ENCODE assay signal across 1 cellular context in the genomic region with DNA sequence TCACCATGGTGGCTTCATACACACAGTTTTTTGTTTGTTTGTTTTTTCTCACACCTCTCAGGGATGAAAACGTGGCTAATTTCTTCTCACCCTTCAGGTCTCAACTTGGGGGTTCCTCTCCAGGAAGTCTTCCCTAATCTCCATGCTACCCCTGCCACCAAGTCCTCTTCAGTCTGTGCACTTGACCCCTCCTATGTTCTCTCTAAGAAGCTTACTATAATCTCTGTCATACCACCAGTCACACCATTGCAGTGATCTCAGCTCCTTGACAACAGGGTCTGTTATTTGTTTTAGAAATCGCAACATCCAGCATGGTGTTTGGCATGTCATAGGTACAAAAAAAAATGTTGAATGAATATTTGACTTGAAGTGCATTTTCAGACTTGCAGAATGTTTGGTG.
TF ChIP-seq lines count a peak whose summit lies in the region.

No MANE protein-coding gene starts in this region.

TF ChIP-seq in WTC11, 78 proteins besides CTCF, POLR2A, EP300 and RAD21 (continued from another document):
- TF ChIP-seq, protein P1, sequence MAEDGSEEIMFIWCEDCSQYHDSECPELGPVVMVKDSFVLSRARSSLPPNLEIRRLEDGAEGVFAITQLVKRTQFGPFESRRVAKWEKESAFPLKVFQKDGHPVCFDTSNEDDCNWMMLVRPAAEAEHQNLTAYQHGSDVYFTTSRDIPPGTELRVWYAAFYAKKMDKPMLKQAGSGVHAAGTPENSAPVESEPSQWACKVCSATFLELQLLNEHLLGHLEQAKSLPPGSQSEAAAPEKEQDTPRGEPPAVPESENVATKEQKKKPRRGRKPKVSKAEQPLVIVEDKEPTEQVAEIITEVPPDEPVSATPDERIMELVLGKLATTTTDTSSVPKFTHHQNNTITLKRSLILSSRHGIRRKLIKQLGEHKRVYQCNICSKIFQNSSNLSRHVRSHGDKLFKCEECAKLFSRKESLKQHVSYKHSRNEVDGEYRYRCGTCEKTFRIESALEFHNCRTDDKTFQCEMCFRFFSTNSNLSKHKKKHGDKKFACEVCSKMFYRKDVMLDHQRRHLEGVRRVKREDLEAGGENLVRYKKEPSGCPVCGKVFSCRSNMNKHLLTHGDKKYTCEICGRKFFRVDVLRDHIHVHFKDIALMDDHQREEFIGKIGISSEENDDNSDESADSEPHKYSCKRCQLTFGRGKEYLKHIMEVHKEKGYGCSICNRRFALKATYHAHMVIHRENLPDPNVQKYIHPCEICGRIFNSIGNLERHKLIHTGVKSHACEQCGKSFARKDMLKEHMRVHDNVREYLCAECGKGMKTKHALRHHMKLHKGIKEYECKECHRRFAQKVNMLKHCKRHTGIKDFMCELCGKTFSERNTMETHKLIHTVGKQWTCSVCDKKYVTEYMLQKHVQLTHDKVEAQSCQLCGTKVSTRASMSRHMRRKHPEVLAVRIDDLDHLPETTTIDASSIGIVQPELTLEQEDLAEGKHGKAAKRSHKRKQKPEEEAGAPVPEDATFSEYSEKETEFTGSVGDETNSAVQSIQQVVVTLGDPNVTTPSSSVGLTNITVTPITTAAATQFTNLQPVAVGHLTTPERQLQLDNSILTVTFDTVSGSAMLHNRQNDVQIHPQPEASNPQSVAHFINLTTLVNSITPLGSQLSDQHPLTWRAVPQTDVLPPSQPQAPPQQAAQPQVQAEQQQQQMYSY (CRISPR knock-in tag; IDR thresholded peaks at IDR 0.05) = no peak
- no peak for TF ChIP-seq ZNF416 (CRISPR knock-in tag; IDR thresholded peaks at IDR 0.05)
